10 cellular contexts compared by ENCODE assay signal in the genomic region with DNA sequence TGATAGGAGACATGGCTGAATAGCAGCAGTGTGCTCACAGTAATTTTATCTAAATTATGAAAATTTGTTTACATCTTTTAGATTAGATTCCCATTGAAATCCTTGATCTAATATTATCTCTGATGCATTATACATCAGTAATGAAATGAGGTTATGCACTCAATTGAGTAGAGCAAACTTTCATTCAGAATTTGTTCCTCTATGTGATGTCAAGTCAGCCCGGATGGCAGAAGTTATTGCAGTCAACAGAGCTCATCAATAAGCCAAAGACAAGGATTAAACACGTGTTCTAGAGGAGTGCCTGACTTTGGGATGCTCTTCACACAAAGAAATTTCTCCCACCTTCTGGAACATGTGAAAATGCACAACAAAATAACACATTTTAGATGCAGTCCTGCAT.
"Had no signal": no experiment of that assay in that cellular context is flagged by ENCODE, and none has a peak within 500 bp of the region (broad histone marks: within the 10 kb centered on the region; RNA-seq: fewer than 3 reads in every experiment).

No MANE protein-coding gene starts in this region.

- H3K9ac ChIP-seq: GM23248 had no signal

- H3K4me1 ChIP-seq: HAP-1 had no signal

- H2AFZ ChIP-seq: GM23248 had no signal

- H3K36me3 ChIP-seq: HAP-1 had no signal

- H3K4me3 ChIP-seq: GM23248, HAP-1 had no signal

- H3K4me3 Mint-ChIP-seq: HFFc6, IgD-negative memory B cell had no signal

- H3K36me3 Mint-ChIP-seq: IgD-negative memory B cell had no signal

- H3K27ac Mint-ChIP-seq: HFFc6, IgD-negative memory B cell had no signal

- H3K27ac ChIP-seq: GM23248, HL-60 had no signal

- ATAC-seq: HCT116, HepG2 had no signal

- DNase-seq: GM23248, GOT3, H7, HFFc6, KBM-7 had no signal

- H3K9me3 ChIP-seq: HAP-1 had no signal
